In the genomic region with DNA sequence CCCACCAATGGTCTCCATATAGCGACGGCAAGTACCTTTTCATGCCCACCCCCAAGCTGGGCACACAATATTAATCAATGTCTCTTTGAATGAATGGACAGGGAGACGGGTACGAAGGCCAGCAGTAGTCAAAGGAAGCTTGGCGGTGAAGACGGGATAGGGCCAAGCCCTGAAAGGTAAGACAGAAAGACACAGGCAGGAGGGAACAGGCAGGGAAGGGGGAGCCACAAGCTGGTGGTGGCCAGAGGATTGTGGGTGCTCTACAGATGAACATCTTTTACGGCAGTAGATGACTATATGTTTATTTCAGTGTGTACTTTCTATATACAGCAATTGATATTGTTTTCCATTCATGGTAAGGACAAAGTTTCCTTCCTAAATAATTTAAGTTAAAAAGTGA, we compare ENCODE assay signal across 8 cellular contexts. TPM values are rescaled to one million over a fixed set of nuclear protein-coding genes. Genes with fewer than 3 reads are reported as not detected.
DNase-seq lines count a peak whose midpoint lies in the region; ATAC-seq and TF ChIP-seq lines count a peak whose summit lies in the region.

No MANE protein-coding gene starts in this region.

- H3K9me3 Mint-ChIP-seq in activated naive CD4-positive, alpha-beta T cell treated with anti-CD3 and anti-CD28 coated beads, Interleukin-2, amount 10 ng/mL, durations not matched to agents 7 days and 5 days = no peaks in the 10 kb centered on the region
- no peaks in the 10 kb centered on the region for H3K9me3 Mint-ChIP-seq in activated naive CD8-positive, alpha-beta T cell treated with anti-CD3 and anti-CD28 coated beads, Interleukin-2, amount 10 ng/mL, durations not matched to agents 7 days and 5 days

- H3K27ac Mint-ChIP-seq in activated naive CD4-positive, alpha-beta T cell treated with anti-CD3 and anti-CD28 coated beads, Interleukin-2, amount 10 ng/mL, durations not matched to agents 7 days and 5 days = peak overlapping the region; percentile 97
- peak overlapping the region; percentile 89 for H3K27ac Mint-ChIP-seq in activated naive CD8-positive, alpha-beta T cell treated with anti-CD3 and anti-CD28 coated beads, Interleukin-2, amount 10 ng/mL, durations not matched to agents 7 days and 5 days

- DNase-seq in activated naive CD4-positive, alpha-beta T cell treated with anti-CD3 and anti-CD28 coated beads, Interleukin-2, amount 10 ng/mL, durations not matched to agents 7 days and 5 days = no peak
- DNase-seq in activated naive CD4-positive, alpha-beta T cell treated with anti-CD3 and anti-CD28 coated beads, Interleukin-2, amount 50 U/mL, for 16 hours = no peak
- no peak for DNase-seq in activated naive CD8-positive, alpha-beta T cell treated with anti-CD3 and anti-CD28 coated beads, Interleukin-2, amount 10 ng/mL, durations not matched to agents 7 days and 5 days
- no peak for DNase-seq in tibial nerve (ENCODE audit: low spot score in 2 of 2)
- no peak for DNase-seq in DMS79 treated with DMSO at 0.1 percent for 48 hours (lab: John Stamatoyannopoulos, UW)

- POLR2A ChIA-PET in activated naive CD8-positive, alpha-beta T cell treated with anti-CD3 and anti-CD28 coated beads, Interleukin-2, amount 10 ng/mL, durations not matched to agents 7 days and 5 days (lab: Charles Lee) = interaction anchor here (0.8 to 2.8 kb wide), 6 partner anchors 8 to 17 kb away, joined by 3 to 16 read pairs (median 8); a partner anchor contains a TSS

- peaks cover 69% of the 10 kb centered on the region for H3K36me3 Mint-ChIP-seq in activated naive CD4-positive, alpha-beta T cell treated with anti-CD3 and anti-CD28 coated beads, Interleukin-2, amount 10 ng/mL, durations not matched to agents 7 days and 5 days
- peaks cover 25% of the 10 kb centered on the region for H3K36me3 Mint-ChIP-seq in activated naive CD8-positive, alpha-beta T cell treated with anti-CD3 and anti-CD28 coated beads, Interleukin-2, amount 10 ng/mL, durations not matched to agents 7 days and 5 days

- H3K4me3 Mint-ChIP-seq in activated naive CD4-positive, alpha-beta T cell treated with anti-CD3 and anti-CD28 coated beads, Interleukin-2, amount 10 ng/mL, durations not matched to agents 7 days and 5 days = peak overlapping the region; percentile 68
- peak overlapping the region; percentile 70 for H3K4me3 Mint-ChIP-seq in activated naive CD8-positive, alpha-beta T cell treated with anti-CD3 and anti-CD28 coated beads, Interleukin-2, amount 10 ng/mL, durations not matched to agents 7 days and 5 days

- CTCF ChIA-PET in activated naive CD4-positive, alpha-beta T cell treated with anti-CD3 and anti-CD28 coated beads, Interleukin-2, amount 10 ng/mL, durations not matched to agents 7 days and 5 days (lab: Charles Lee) = interaction anchor here (1.1 to 2.4 kb wide), 4 partner anchors 9 to 113 kb away, joined by 3 to 16 read pairs (median 7); no protein-coding TSS in a partner anchor

- H3K36me3 ChIP-seq in tibial nerve = peaks cover 0 to 9% (median 0%) of the 10 kb centered on the region in 3 donors

- no peaks in the 10 kb centered on the region for H3K27me3 ChIP-seq in mononuclear cell (ENCODE audit: insufficient read depth, low read length)
- no peaks in the 10 kb centered on the region for H3K27me3 ChIP-seq in tibial nerve

- no peak for ATAC-seq in activated naive CD8-positive, alpha-beta T cell treated with anti-CD3 and anti-CD28 coated beads, Interleukin-2, amount 10 ng/mL, durations not matched to agents 7 days and 5 days (ENCODE audit: low read depth)
- ATAC-seq in HG03469 (IDR thresholded peaks at IDR 0.05; ENCODE audit: unreplicated experiment) = no peak
- no peak for ATAC-seq in HG03439 (IDR thresholded peaks at IDR 0.05; ENCODE audit: unreplicated experiment)

- H3K4me3 ChIP-seq in mononuclear cell (ENCODE audit: low read length) (peak overlapping the region; percentile 5), tibial nerve (no peak overlapping the region)

- H3K27ac ChIP-seq in tibial nerve = peak overlapping the region in 3 of 4 donors; percentile 78 to 81 (median 79)

- TF ChIP-seq CTCF in tibial nerve (IDR thresholded peaks at IDR 0.05) = no peak

- 81 to 82% methylated on average over 7 of the region's 7 CpGs for whole genome bisulfite sequencing in tibial nerve, 2 donors

- H3K4me1 Mint-ChIP-seq in activated naive CD4-positive, alpha-beta T cell treated with anti-CD3 and anti-CD28 coated beads, Interleukin-2, amount 10 ng/mL, durations not matched to agents 7 days and 5 days = peaks cover 96% of the 10 kb centered on the region
- peaks cover 79% of the 10 kb centered on the region for H3K4me1 Mint-ChIP-seq in activated naive CD8-positive, alpha-beta T cell treated with anti-CD3 and anti-CD28 coated beads, Interleukin-2, amount 10 ng/mL, durations not matched to agents 7 days and 5 days

- no peaks in the 10 kb centered on the region for H3K9me3 ChIP-seq in mononuclear cell (ENCODE audit: low read depth, low read length)
- H3K9me3 ChIP-seq in tibial nerve = no peaks in the 10 kb centered on the region

- no peaks in the 10 kb centered on the region for H3K27me3 Mint-ChIP-seq in activated naive CD4-positive, alpha-beta T cell treated with anti-CD3 and anti-CD28 coated beads, Interleukin-2, amount 10 ng/mL, durations not matched to agents 7 days and 5 days
- no peaks in the 10 kb centered on the region for H3K27me3 Mint-ChIP-seq in activated naive CD8-positive, alpha-beta T cell treated with anti-CD3 and anti-CD28 coated beads, Interleukin-2, amount 10 ng/mL, durations not matched to agents 7 days and 5 days

- no peak for TF ChIP-seq EP300 in tibial nerve (IDR thresholded peaks at IDR 0.05)

- peaks cover 94% of the 10 kb centered on the region for H3K4me1 ChIP-seq in mononuclear cell (ENCODE audit: insufficient read depth, low read length)
- H3K4me1 ChIP-seq in tibial nerve = peaks cover 0 to 80% (median 58%) of the 10 kb centered on the region in 4 donors

- no peak for TF ChIP-seq POLR2A in tibial nerve (IDR thresholded peaks at IDR 0.05)

RNA-seq across cellular contexts. Expression of a gene that starts 16.3 kb away (rescaled TPM):
- total RNA-seq in activated naive CD8-positive, alpha-beta T cell treated with anti-CD3 and anti-CD28 coated beads, Interleukin-2, amount 10 ng/mL, durations not matched to agents 7 days and 5 days = 100 to 1,000 TPM; 395 to 412 TPM
- 128 TPM for total RNA-seq in mononuclear cell
- total RNA-seq in tibial nerve = 100 to 1,000 TPM in 1 of 4 donors, 10 to 100 TPM in 3; 58.2 to 109 (median 96.7) TPM
